In genomic region chr20:14865169-14865568, GRCh38 we compare ENCODE assay signal across 15 cellular contexts.
A peak's percentile ranks its signal among the peaks of the same experiment; 100 is the strongest.
DNase-seq lines count a peak whose midpoint lies in the region.
"Had no signal": no experiment of that assay in that cellular context is flagged by ENCODE, and none has a peak within 500 bp of the region (broad histone marks: within the 10 kb centered on the region; RNA-seq: fewer than 3 reads in every experiment).

No MANE protein-coding gene starts in this region.

- DNase-seq in DMS53 treated with DMSO at 0.1 percent for 48 hours (lab: John Stamatoyannopoulos, UW; ENCODE audit: unreplicated experiment) (peak; percentile 39), HT1080 (ENCODE audit: low read depth) (peak; percentile 91), SW480 (ENCODE audit: low spot score) (peak; percentile 66), glomerular visceral epithelial cell (ENCODE audit: extremely low spot score) (peak; percentile 28), GDM1 (lab: John Stamatoyannopoulos, UW) (no peak), activated gamma-delta T cell treated with Interleukin-2 at 50 U/mL for 16 hours (no peak), EL (no peak), medulla oblongata (ENCODE audit: extremely low spot score) (no peak)
- DNase-seq: activated CD8-positive, alpha-beta memory T cell treated with anti-CD3 and anti-CD28 coated beads, Interleukin-2, amount 50 U/mL, for 4 hours; activated naive CD4-positive, alpha-beta T cell treated with anti-CD3 and anti-CD28 coated beads, Interleukin-2, amount 10 ng/mL, durations not matched to agents 7 days and 5 days; dorsolateral prefrontal cortex; naive B cell; NCI-H2029 treated with DMSO at 0.1 percent for 48 hours; NCI-H524 treated with DMSO at 0.1 percent for 48 hours; uterus had no signal

Comparison
In these comparisons a context has a peak if more than half of its experiments do, and no peak if none do; other contexts are left out.
1. DNase-seq: peak in DMS53 treated with DMSO at 0.1 percent for 48 hours (single experiment), HT1080 (single experiment), SW480 (single experiment) and glomerular visceral epithelial cell (single experiment); none in GDM1 (single experiment), activated gamma-delta T cell treated with Interleukin-2 at 50 U/mL for 16 hours (single experiment), EL (single experiment) and medulla oblongata (single experiment).